In the genomic region with DNA sequence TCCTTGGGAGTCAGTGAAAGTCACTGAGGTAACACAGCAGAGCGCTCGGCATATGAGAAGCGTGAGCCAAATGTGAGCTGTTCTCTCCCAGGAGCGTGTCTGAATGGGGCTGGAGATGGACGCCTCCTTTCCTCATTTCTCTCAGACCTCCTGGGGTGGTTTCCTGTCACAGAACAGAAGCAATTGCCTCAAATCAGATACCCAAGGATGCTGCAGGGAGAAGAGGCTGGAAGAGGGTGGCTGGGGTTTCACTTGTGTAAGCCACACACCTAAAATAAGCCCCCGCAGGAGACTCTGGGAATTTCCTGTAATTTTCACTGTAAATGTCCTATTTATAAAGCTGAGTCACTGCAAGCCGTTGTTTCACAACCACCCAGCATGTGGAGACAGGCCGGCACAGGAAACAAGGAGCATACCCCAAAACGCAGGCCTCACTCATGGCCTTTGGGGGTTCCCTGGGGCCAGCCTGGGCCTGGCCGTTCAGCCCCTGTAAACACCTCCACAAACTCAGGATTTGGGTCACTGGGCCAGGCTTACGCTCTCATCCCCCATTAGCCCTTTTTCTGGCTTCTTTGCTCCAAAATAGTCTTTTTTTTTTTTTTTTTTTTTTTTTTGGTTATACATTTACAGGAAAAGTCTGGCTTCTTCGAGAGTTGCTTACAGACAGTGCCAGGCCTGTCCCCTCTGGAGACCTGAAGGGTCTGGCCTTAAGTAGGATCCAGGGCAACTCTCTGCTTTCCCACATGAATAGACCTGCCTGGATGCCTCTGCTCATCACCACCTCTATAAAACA, we compare ENCODE assay signal across 8 cellular contexts. TPM values are rescaled to one million over a fixed set of nuclear protein-coding genes. Genes with fewer than 3 reads are reported as not detected.
DNase-seq lines count a peak whose midpoint lies in the region; ATAC-seq and TF ChIP-seq lines count a peak whose summit lies in the region.

No MANE protein-coding gene starts in this region.

- no peaks in the 10 kb centered on the region for H3K9me3 Mint-ChIP-seq in type B pancreatic cell

- H3K27ac ChIP-seq in AG04450 (ENCODE audit: low read depth, low read length) = peak overlapping the region; percentile 99

- H3K27me3 Mint-ChIP-seq in type B pancreatic cell = no peaks in the 10 kb centered on the region

- peak overlapping the region; percentile 38 for H3K9ac ChIP-seq in mucosa of stomach (ENCODE audit: low read length)

- peaks cover 39% of the 10 kb centered on the region for H3K4me1 Mint-ChIP-seq in type B pancreatic cell (ENCODE audit: unreplicated experiment)

- H3K27ac Mint-ChIP-seq in type B pancreatic cell = peak overlapping the region; percentile 92

- H3K36me3 Mint-ChIP-seq in type B pancreatic cell = peaks cover 3% of the 10 kb centered on the region

- no peaks in the 10 kb centered on the region for H3K36me3 ChIP-seq in mucosa of stomach (ENCODE audit: control insufficient read depth, insufficient read depth, low read length)

- peak; percentile 36 for ATAC-seq in GM18907 (IDR thresholded peaks at IDR 0.05; ENCODE audit: unreplicated experiment)

- H3K4me1 ChIP-seq in mucosa of stomach (ENCODE audit: control insufficient read depth, insufficient read depth, low read length) = peaks cover 35% of the 10 kb centered on the region

- H3K4me3 Mint-ChIP-seq in type B pancreatic cell = peak overlapping the region; percentile 27

- H3K27me3 ChIP-seq in AG04450 (ENCODE audit: control insufficient read depth, insufficient read depth, low read length) (no peaks in the 10 kb centered on the region), mucosa of stomach (ENCODE audit: control insufficient read depth, insufficient read depth, low read length) (no peaks in the 10 kb centered on the region)

- H3K4me3 ChIP-seq in AG04450 (ENCODE audit: low read depth, low read length) (no peak overlapping the region), epithelial cell of esophagus (ENCODE audit: low read length) (no peak overlapping the region), mucosa of stomach (ENCODE audit: low read length) (no peak overlapping the region)

- POLR2A ChIA-PET in AG04450 (lab: Yijun Ruan, JAX) = interaction anchor here (0.5 to 1.1 kb wide), 5 partner anchors 37 to 287 kb away, joined by 3 to 17 read pairs (median 3); no protein-coding TSS in a partner anchor

- CTCF ChIA-PET in AG04450 (lab: Charles Lee) = interaction anchor here (0.7 to 5.6 kb wide), 6 partner anchors 14 to 200 kb away, joined by 3 to 29 read pairs (median 4); no protein-coding TSS in a partner anchor

- DNase-seq in AG04450 (ENCODE audit: low read depth, low spot score) (peak; percentile 76), MV-4-11 (lab: John Stamatoyannopoulos, UW) (peak; percentile 98), epithelial cell of esophagus (ENCODE audit: low read depth) (peak; percentile 96), type B pancreatic cell (ENCODE audit: extremely low spot score, unreplicated experiment) (no peak), DMS153 treated with DMSO at 0.1 percent for 48 hours (lab: John Stamatoyannopoulos, UW; ENCODE audit: unreplicated experiment) (no peak)
- DNase-seq in activated CD4-positive, alpha-beta T cell treated with anti-CD3 and anti-CD28 coated beads, Interleukin-2, amount 50 U/mL, for 48 hours = peak; percentile 56 to 63

- TF ChIP-seq CTCF in AG04450 (IDR thresholded peaks at IDR 0.05; ENCODE audit: low read depth, low read length) (peak; percentile 34), epithelial cell of esophagus (IDR thresholded peaks at IDR 0.05; ENCODE audit: insufficient read depth, low read depth, low read length, missing control alignments) (peak; percentile 10), type B pancreatic cell (conservative IDR thresholded peaks at IDR 0.05) (peak; percentile 46)

- H3K9me3 ChIP-seq in AG04450 (ENCODE audit: control insufficient read depth, insufficient read depth, low read length) (no peaks in the 10 kb centered on the region), mucosa of stomach (ENCODE audit: control insufficient read depth, low read length) (no peaks in the 10 kb centered on the region)

RNA-seq across cellular contexts. Expression of a gene that starts 55.3 kb away (rescaled TPM):
- 5.1 and 7.7 TPM in 2 replicates for polyA plus RNA-seq in AG04450 (2011; rRNA removed)
- 2.9 and 3.0 TPM in 2 replicates for polyA minus RNA-seq in AG04450 (2011; rRNA and poly(A)+ RNA removed)
- 11.6 and 13.9 TPM in 2 replicates for total RNA-seq in type B pancreatic cell (ENCODE audit: low replicate concordance)

Comparison
In these comparisons a context has a peak if more than half of its experiments do, and no peak if none do; other contexts are left out.
1. DNase-seq: peak in AG04450 (single experiment), MV-4-11 (single experiment), activated CD4-positive, alpha-beta T cell treated with anti-CD3 and anti-CD28 coated beads, Interleukin-2, amount 50 U/mL, for 48 hours (2 of 2) and epithelial cell of esophagus (single experiment); none in type B pancreatic cell (single experiment) and DMS153 treated with DMSO at 0.1 percent for 48 hours (single experiment).
2. Peak in every context shown above with its lines, with median percentiles within 50 percentile points of each other: CTCF ChIP-seq.